1 cellular context compared by ENCODE assay signal in the genomic region with DNA sequence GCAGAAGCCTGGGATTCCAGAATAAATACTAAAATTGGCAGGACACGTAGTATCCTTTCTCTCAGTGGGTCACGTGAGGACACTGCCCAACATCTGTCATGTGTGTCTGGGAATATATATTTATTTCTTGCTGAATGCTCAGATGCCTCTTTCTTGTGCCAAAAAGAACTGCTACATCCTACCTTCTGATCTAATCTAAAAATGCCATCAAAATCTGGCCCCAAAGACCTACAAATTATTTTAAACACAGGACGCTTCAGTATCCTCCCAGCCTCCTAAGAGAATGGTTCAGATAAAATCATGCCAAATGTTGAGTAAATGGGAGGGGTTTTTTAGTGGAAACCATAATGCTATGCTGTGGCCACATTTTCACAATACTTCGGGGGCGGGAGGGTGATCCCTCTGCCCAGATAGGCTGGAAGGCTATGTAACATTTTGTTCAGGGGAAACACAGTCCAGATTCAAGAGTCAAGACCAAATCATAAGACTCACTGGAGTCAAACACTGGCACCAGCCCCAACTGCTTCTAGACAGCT.
TF ChIP-seq lines count a peak whose summit lies in the region.

No MANE protein-coding gene starts in this region.

TF ChIP-seq in GM12878, 131 proteins besides CTCF, POLR2A, EP300 and RAD21:
- no peak for TF ChIP-seq EED (IDR thresholded peaks at IDR 0.05; ENCODE audit: low read depth)
- TF ChIP-seq STAT1 (conservative IDR thresholded peaks at IDR 0.05) = no peak
- TF ChIP-seq YY1 (IDR thresholded peaks at IDR 0.05; ENCODE audit: low read depth, low read length) = no peak
- TF ChIP-seq YBX1 (IDR thresholded peaks at IDR 0.05) = no peak
- TF ChIP-seq HDAC2 (IDR thresholded peaks at IDR 0.05) = no peak
- TF ChIP-seq CBFB (IDR thresholded peaks at IDR 0.05; ENCODE audit: low read depth) = no peak
- TF ChIP-seq BRCA1 (IDR thresholded peaks at IDR 0.05; ENCODE audit: low read depth, low read length) = no peak
- TF ChIP-seq, protein P1, sequence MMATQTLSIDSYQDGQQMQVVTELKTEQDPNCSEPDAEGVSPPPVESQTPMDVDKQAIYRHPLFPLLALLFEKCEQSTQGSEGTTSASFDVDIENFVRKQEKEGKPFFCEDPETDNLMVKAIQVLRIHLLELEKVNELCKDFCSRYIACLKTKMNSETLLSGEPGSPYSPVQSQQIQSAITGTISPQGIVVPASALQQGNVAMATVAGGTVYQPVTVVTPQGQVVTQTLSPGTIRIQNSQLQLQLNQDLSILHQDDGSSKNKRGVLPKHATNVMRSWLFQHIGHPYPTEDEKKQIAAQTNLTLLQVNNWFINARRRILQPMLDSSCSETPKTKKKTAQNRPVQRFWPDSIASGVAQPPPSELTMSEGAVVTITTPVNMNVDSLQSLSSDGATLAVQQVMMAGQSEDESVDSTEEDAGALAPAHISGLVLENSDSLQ (IDR thresholded peaks at IDR 0.05) = no peak
